ENCODE assay signal across 15 cellular contexts in the genomic region with DNA sequence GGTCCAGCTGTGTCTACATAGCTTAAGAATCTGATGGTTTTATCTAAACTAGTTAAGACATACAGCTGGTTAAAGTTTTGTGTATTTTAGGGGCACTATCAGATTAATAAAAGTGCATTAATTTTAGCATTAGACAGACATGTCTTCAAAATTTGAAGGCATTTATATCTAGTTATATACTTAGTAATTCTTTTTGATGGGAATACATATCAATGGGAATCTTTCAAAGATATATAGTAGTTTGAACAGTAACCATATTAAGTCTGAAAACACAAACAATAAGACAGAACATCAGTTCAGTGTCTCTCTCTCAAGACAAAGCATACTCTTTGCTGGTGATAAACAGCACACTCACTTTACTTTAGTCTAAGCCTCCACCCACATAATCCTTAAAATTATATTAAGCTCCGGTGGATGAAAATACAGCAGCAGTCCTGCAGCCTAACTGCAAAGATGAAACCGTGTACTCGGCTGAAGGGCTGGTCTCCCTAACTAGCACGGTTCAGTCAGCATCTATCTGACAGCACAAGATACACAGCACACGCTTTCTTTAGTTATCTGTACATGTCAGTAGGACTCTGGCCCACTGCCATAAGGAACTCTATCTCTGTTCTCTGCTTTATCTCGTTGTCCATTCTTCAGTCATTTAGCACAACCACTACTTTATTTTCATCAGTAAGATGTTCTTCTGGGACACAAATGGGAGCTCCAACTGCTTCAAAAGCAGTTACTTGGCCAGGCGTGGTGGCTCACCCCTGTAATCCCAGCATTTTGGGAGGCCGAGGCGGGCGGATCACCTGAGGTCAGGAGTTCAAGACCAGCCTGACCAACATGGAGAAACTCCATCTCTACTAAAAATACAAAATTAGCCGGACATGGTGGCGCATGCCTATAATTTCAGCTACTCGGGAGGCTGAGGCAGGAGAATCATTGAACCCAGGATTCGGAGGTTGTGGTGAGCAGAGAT.
A peak's percentile ranks its signal among the peaks of the same experiment; 100 is the strongest.
DNase-seq lines count a peak whose midpoint lies in the region; ATAC-seq, FAIRE-seq and TF ChIP-seq lines count a peak whose summit lies in the region.
"Had no signal": no experiment of that assay in that cellular context is flagged by ENCODE, and none has a peak within 500 bp of the region (broad histone marks: within the 10 kb centered on the region; RNA-seq: fewer than 3 reads in every experiment).

No MANE protein-coding gene starts in this region.

- intact Hi-C loops in right lobe of liver (cut with DNase I) = no loop called here
- intact Hi-C loops in HepG2 (cut with micrococcal nuclease; ENCODE audit: unreplicated experiment) = no loop called here
- intact Hi-C loops in testis (cut with DNase I; ENCODE audit: low total_unique reads) = no loop called here

- H3K4me2 ChIP-seq in HepG2 (ENCODE audit: low read depth, low read length) (no peak overlapping the region), keratinocyte (ENCODE audit: control insufficient read depth, extremely low read depth, insufficient read depth, low read depth, low read length) (no peak overlapping the region)

- peak; percentile 46 to 64 (median 53) for ATAC-seq in right lobe of liver
- ATAC-seq in HepG2 = no peak
- ATAC-seq in WTC11 = no peak
- no peak for ATAC-seq in GM21447 (IDR thresholded peaks at IDR 0.05; ENCODE audit: unreplicated experiment)
- ATAC-seq: effector memory CD8-positive, alpha-beta T cell had no signal

- peaks cover 0 to 5% (median 2%) of the 10 kb centered on the region in 4 donors for H3K4me1 ChIP-seq in right lobe of liver
- peaks cover 6% of the 10 kb centered on the region; the same call in 1 of the 2 replicates for H3K4me1 ChIP-seq in HepG2 (ENCODE audit: insufficient read depth, low read length)
- H3K4me1 ChIP-seq in keratinocyte (ENCODE audit: control insufficient read depth, extremely low read depth, insufficient read depth, low read length) = no peaks in the 10 kb centered on the region
- peaks cover 29% of the 10 kb centered on the region for H3K4me1 ChIP-seq in testis

- dilution Hi-C loops in keratinocyte (cut with MboI; ENCODE audit: extremely low pct_ligation_motif_present, low sequenced_read_pairs) = no loop called here

- H3K27me3 ChIP-seq in right lobe of liver (no peaks in the 10 kb centered on the region), HepG2 (ENCODE audit: control insufficient read depth in 1 of 2, insufficient read depth in 2 of 2, low read length in 2 of 2) (no peaks in the 10 kb centered on the region), keratinocyte (ENCODE audit: control insufficient read depth, extremely low read depth, insufficient read depth, low read length) (no peaks in the 10 kb centered on the region), testis (no peaks in the 10 kb centered on the region)

- TF ChIP-seq EP300 in HepG2 (IDR thresholded peaks at IDR 0.05; ENCODE audit: low read depth in 2 of 2, low read length in 2 of 2) = no peak
- TF ChIP-seq EP300 in HepG2 (CRISPR knock-in tag; IDR thresholded peaks at IDR 0.05; ENCODE audit: borderline replicate concordance) = no peak

- H3K4me3 ChIP-seq in right lobe of liver (no peak overlapping the region), HepG2 (replicated peaks in 1 of 3; ENCODE audit: insufficient read depth in 1 of 3, low read depth in 2 of 3, low read length in 3 of 3) (no peak overlapping the region), keratinocyte (ENCODE audit: control insufficient read depth in 2 of 3, extremely low read depth in 1 of 3, insufficient read depth in 2 of 3, low read depth in 1 of 3, low read length in 3 of 3) (no peak overlapping the region), testis (no peak overlapping the region)
- H3K4me3 ChIP-seq: lung had no signal

- H3K9ac ChIP-seq in HepG2 (ENCODE audit: insufficient read depth, low read depth, low read length) = no peak overlapping the region
- H3K9ac ChIP-seq in keratinocyte (ENCODE audit: control insufficient read depth, extremely low read depth, insufficient read depth, low read length) = no peak overlapping the region

- no peaks in the 10 kb centered on the region for H3K36me3 Mint-ChIP-seq in WTC11

- H3K79me2 ChIP-seq in HepG2 (ENCODE audit: insufficient read depth, low read length) (peaks cover 52% of the 10 kb centered on the region), keratinocyte (ENCODE audit: control insufficient read depth, insufficient read depth, low read length) (peaks cover 95% of the 10 kb centered on the region)

- H3K36me3 ChIP-seq in right lobe of liver (no peaks in the 10 kb centered on the region), HepG2 (replicated peaks in 1 of 2; ENCODE audit: control insufficient read depth in 1 of 2, insufficient read depth in 2 of 2, low read length in 2 of 2) (no peaks in the 10 kb centered on the region), keratinocyte (ENCODE audit: control insufficient read depth in 2 of 2, extremely low read depth in 1 of 2, insufficient read depth in 2 of 2, low read length in 2 of 2) (no peaks in the 10 kb centered on the region), testis (ENCODE audit: low read depth, missing control alignments) (no peaks in the 10 kb centered on the region)

- FAIRE-seq in HepG2 (lab: Jason Lieb, UNC) (no peak), keratinocyte (lab: Jason Lieb, UNC) (peak; percentile 9)
- FAIRE-seq: H1 had no signal

- no peaks in the 10 kb centered on the region for H3K27me3 Mint-ChIP-seq in WTC11 (ENCODE audit: low read depth)
- H3K27me3 Mint-ChIP-seq: effector memory CD8-positive, alpha-beta T cell had no signal

- WGBS in right lobe of liver (ENCODE audit: insufficient coverage, low coverage, low lambda C conversion rate, missing lambda C conversion rate) = 88% methylated on average over 13 of the region's 14 CpGs
- 94% methylated on average over 14 of the region's 14 CpGs for WGBS in HepG2 (ENCODE audit: low lambda C conversion rate)
- 64 to 65% methylated on average over 14 of the region's 14 CpGs for WGBS in testis, 2 donors

- CTCF ChIA-PET in HepG2 (lab: Yijun Ruan, JAX; ENCODE audit: low intra/inter-chr PET ratio, low total read pairs) = no interaction called here
- CTCF ChIA-PET in WTC11 (lab: Charles Lee) = no interaction called here

- peaks cover 36% of the 10 kb centered on the region for H3K4me1 Mint-ChIP-seq in WTC11

- DNase-seq in right lobe of liver (no peak), HepG2 (ENCODE audit: low spot score) (no peak), WTC11 (ENCODE audit: low spot score) (no peak), keratinocyte (ENCODE audit: low read depth, low spot score) (no peak), testis (peak; percentile 78), pons (ENCODE audit: low spot score) (no peak), NCI-H345 treated with DMSO at 0.1 percent for 48 hours (lab: John Stamatoyannopoulos, UW; ENCODE audit: unreplicated experiment) (no peak)
- DNase-seq: aorta; effector memory CD8-positive, alpha-beta T cell; NCI-H1048; NCI-H510A; stimulated activated CD4-positive, alpha-beta T cell treated with anti-CD3 and anti-CD28 coated beads, Interleukin-2, amount 100 ng/mL, for 24 hours had no signal

- H3K9me1 ChIP-seq in keratinocyte (ENCODE audit: control insufficient read depth, extremely low read depth, insufficient read depth, low read length) = peaks cover 1% of the 10 kb centered on the region

- H3K9me3 ChIP-seq in right lobe of liver (no peaks in the 10 kb centered on the region), HepG2 (ENCODE audit: low read length) (no peaks in the 10 kb centered on the region), keratinocyte (ENCODE audit: control insufficient read depth, low read depth, low read length) (no peaks in the 10 kb centered on the region), testis (no peaks in the 10 kb centered on the region)

- no peak for TF ChIP-seq RAD21 in HepG2 (CRISPR knock-in tag; IDR thresholded peaks at IDR 0.05)

- in situ Hi-C loops in HepG2 (cut with HindIII; ENCODE audit: extremely low pct_ligation_motif_present, low pct_unique_long_range_greater_than_20kb) = no loop called here

- H3K27ac Mint-ChIP-seq in WTC11 = 0 out of 2 replicates have a peak overlapping the region, but pooled peaks have one; percentile 1

- H2AFZ ChIP-seq in HepG2 (ENCODE audit: low read length) (no peak overlapping the region), keratinocyte (ENCODE audit: control insufficient read depth, low read length) (no peak overlapping the region)

- no TSS peak for BruUV-seq in HepG2 (replicated peaks; lab: Mats Ljungman, UMichigan)

- H4K20me1 ChIP-seq in HepG2 (ENCODE audit: insufficient read depth, low read length) = peaks cover 5% of the 10 kb centered on the region
- peaks cover 10% of the 10 kb centered on the region for H4K20me1 ChIP-seq in keratinocyte (ENCODE audit: control insufficient read depth, extremely low read depth, insufficient read depth, low read length)

- H3K9me3 Mint-ChIP-seq in WTC11 = no peaks in the 10 kb centered on the region
- H3K9me3 Mint-ChIP-seq: effector memory CD8-positive, alpha-beta T cell had no signal

- no peak overlapping the region for H3K4me3 Mint-ChIP-seq in WTC11
- H3K4me3 Mint-ChIP-seq: effector memory CD8-positive, alpha-beta T cell had no signal

- TF ChIP-seq CTCF in right lobe of liver (IDR thresholded peaks at IDR 0.05) (no peak), HepG2 (CRISPR knock-in tag; IDR thresholded peaks at IDR 0.05) (no peak), WTC11 (IDR thresholded peaks at IDR 0.05) (no peak), keratinocyte (optimal IDR thresholded peaks at IDR 0.05 in 1 of 3, IDR thresholded peaks at IDR 0.05 in 1 of 3, conservative IDR thresholded peaks at IDR 0.05 in 1 of 3; ENCODE audit: extremely low read depth in 1 of 3, insufficient read depth in 2 of 3, low read length in 3 of 3) (no peak), testis (IDR thresholded peaks at IDR 0.05) (no peak)

- TF ChIP-seq POLR2A in right lobe of liver (IDR thresholded peaks at IDR 0.05) (no peak), HepG2 (IDR thresholded peaks at IDR 0.05; ENCODE audit: insufficient read depth in 1 of 2, low read depth in 2 of 2, low read length in 2 of 2) (no peak), testis (IDR thresholded peaks at IDR 0.05) (no peak)

- POLR2A ChIA-PET in HepG2 (lab: Yijun Ruan, JAX) (no interaction called here), WTC11 (lab: Charles Lee) (no interaction called here)

- H3K27ac ChIP-seq in right lobe of liver = no peak overlapping the region
- H3K27ac ChIP-seq in HepG2 (ENCODE audit: extremely low read length, insufficient read depth, low read length) = no peak overlapping the region
- H3K27ac ChIP-seq in keratinocyte (ENCODE audit: control insufficient read depth, insufficient read depth, low read length) = no peak overlapping the region
- H3K27ac ChIP-seq in testis = no peak overlapping the region

TF ChIP-seq in HepG2, 621 proteins besides CTCF, POLR2A, EP300 and RAD21 (continues in another document):
- no peak for TF ChIP-seq SP2 (CRISPR knock-in tag; IDR thresholded peaks at IDR 0.05)

TF ChIP-seq in WTC11, 78 proteins besides CTCF, POLR2A, EP300 and RAD21 (continues in another document):
- TF ChIP-seq NFATC4 (CRISPR knock-in tag; IDR thresholded peaks at IDR 0.05) (no peak), ESRRA (CRISPR knock-in tag; IDR thresholded peaks at IDR 0.05; ENCODE audit: borderline replicate concordance) (no peak), GRHL2 (CRISPR knock-in tag; IDR thresholded peaks at IDR 0.05; ENCODE audit: insufficient replicate concordance, severe bottlenecking) (no peak)

Comparison
In these comparisons a context has a peak if more than half of its experiments do, and no peak if none do; other contexts are left out.
1. ATAC-seq: peak in right lobe of liver (4 of 4); none in HepG2 (single experiment), WTC11 (single experiment) and GM21447 (single experiment).